In the genomic region with DNA sequence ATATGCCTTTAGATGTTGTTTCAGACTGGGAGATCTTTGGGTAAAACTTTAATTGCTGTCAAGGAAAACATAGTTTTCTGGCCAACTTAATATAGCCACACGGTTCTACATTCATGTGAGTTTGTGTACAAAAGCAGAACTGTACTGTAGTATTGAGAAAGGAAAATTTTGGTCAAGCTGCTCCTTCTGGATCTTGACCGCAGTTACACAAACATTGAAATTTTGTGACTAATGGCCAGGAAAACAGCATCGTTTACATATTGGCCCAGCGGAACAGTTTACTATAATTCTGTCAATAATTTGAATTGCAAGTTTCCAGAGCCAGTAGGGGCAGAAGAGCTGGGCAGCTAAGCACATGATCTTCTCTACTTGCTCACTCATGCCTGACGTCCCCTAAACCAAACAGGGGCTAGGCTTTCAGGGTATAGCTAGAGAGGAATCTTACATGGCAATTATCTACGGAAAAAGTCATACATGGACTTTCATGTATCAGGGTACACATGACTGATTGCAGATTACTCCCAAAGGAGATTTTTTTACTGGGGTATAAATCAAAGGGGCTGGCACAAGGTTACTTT, we compare ENCODE assay signal across 13 cellular contexts. TPM values are rescaled to one million over a fixed set of nuclear protein-coding genes. Genes with fewer than 3 reads are reported as not detected.
DNase-seq lines count a peak whose midpoint lies in the region; ATAC-seq, FAIRE-seq and TF ChIP-seq lines count a peak whose summit lies in the region.
"Had no signal": no experiment of that assay in that cellular context is flagged by ENCODE, and none has a peak within 500 bp of the region (broad histone marks: within the 10 kb centered on the region; RNA-seq: fewer than 3 reads in every experiment).

No MANE protein-coding gene starts in this region.

- H3K4ac ChIP-seq in IMR-90 (ENCODE audit: low read depth, low read length) (no peak overlapping the region), H1 (replicated peaks; ENCODE audit: insufficient read length, low read depth, low read length) (no peak overlapping the region)

- H2AK9ac ChIP-seq in IMR-90 (replicated peaks; ENCODE audit: low read depth, low read length, poor library complexity), result no peak overlapping the region

- H2BK20ac ChIP-seq in IMR-90 (ENCODE audit: low read depth, low read length) (no peak overlapping the region), H1 (ENCODE audit: low read length) (no peak overlapping the region)

- no peak overlapping the region for H2AK5ac ChIP-seq in IMR-90 (ENCODE audit: low read depth, low read length)
- H2AK5ac ChIP-seq in H1 (ENCODE audit: low read depth, low read length), result no peak overlapping the region

- dilution Hi-C loops in IMR-90 (cut with HindIII; ENCODE audit: low sequenced_read_pairs, unreplicated experiment), result no loop called here

- H3K4me3 ChIP-seq in IMR-90 (ENCODE audit: insufficient read depth, low read depth, low read length) (no peak overlapping the region), H1 (ENCODE audit: extremely low read depth in 1 of 4, insufficient read depth in 2 of 4, low read depth in 3 of 4, low read length in 4 of 4) (no peak overlapping the region)
- H3K4me3 ChIP-seq: Peyer's patch had no signal

- POLR2A ChIA-PET in IMR-90 (lab: Charles Lee; ENCODE audit: unreplicated experiment), result no interaction called here
- POLR2A ChIA-PET in H1 (lab: Charles Lee; ENCODE audit: partially characterized antibody), result no interaction called here

- H2AFZ ChIP-seq in IMR-90 (replicated peaks; ENCODE audit: low read length, poor library complexity) (no peak overlapping the region), H1 (ENCODE audit: low read length) (peak overlapping the region; percentile 11; the same call in 1 of the 2 replicates)
- H2AFZ ChIP-seq: parathyroid adenoma had no signal

- TF ChIP-seq CTCF in GM13977 (IDR thresholded peaks at IDR 0.05; ENCODE audit: extremely low read depth, insufficient read depth, missing control alignments) (peak; percentile 10), IMR-90 (conservative IDR thresholded peaks at IDR 0.05; ENCODE audit: low read depth, low read length) (no peak), H1 (IDR thresholded peaks at IDR 0.05; ENCODE audit: control extremely low read depth in 1 of 3, insufficient read depth in 1 of 3, low read depth in 1 of 3, low read length in 3 of 3) (no peak)

- H3K23me2 ChIP-seq in H1 (ENCODE audit: low read depth, low read length), result no peaks in the 10 kb centered on the region

- BruUV-seq in IMR-90 (replicated peaks; lab: Mats Ljungman, UMichigan), result no TSS peak

- H4K20me1 ChIP-seq in IMR-90 (ENCODE audit: insufficient read depth, low read length) (no peaks in the 10 kb centered on the region), H1 (replicated peaks in 1 of 2; ENCODE audit: control insufficient read depth in 1 of 2, insufficient read depth in 2 of 2, low read length in 2 of 2) (no peaks in the 10 kb centered on the region)

- no peak overlapping the region for H4K91ac ChIP-seq in IMR-90 (ENCODE audit: insufficient read depth, low read depth, low read length)
- no peak overlapping the region for H4K91ac ChIP-seq in H1 (replicated peaks; ENCODE audit: insufficient read length, low read length)

- H3K36me3 ChIP-seq in IMR-90 (ENCODE audit: control insufficient read depth, insufficient read depth, low read length) (no peaks in the 10 kb centered on the region), H1 (ENCODE audit: control insufficient read depth in 2 of 4, insufficient read depth in 4 of 4, low read length in 3 of 4) (no peaks in the 10 kb centered on the region)
- H3K36me3 ChIP-seq: Peyer's patch had no signal

- H3K27ac ChIP-seq in IMR-90 (ENCODE audit: insufficient read depth, low read length), result no peak overlapping the region
- H3K27ac ChIP-seq in H1 (ENCODE audit: low read depth, low read length), result no peak overlapping the region
- H3K27ac ChIP-seq: parathyroid adenoma, Peyer's patch, VCaP had no signal

- H3K14ac ChIP-seq in IMR-90 (replicated peaks; ENCODE audit: low read depth, low read length), result no peak overlapping the region
- no peak overlapping the region for H3K14ac ChIP-seq in H1 (ENCODE audit: insufficient read length)

- H3K9me1 ChIP-seq in IMR-90 (ENCODE audit: insufficient read depth, low read length), result no peaks in the 10 kb centered on the region; the same call in 1 of the 2 replicates

- H3K27me3 ChIP-seq in IMR-90 (ENCODE audit: control insufficient read depth, insufficient read depth, low read length), result no peaks in the 10 kb centered on the region
- no peaks in the 10 kb centered on the region for H3K27me3 ChIP-seq in H1 (replicated peaks in 1 of 4; ENCODE audit: control insufficient read depth in 3 of 4, extremely low read depth in 1 of 4, insufficient read depth in 3 of 4, low read length in 3 of 4)
- H3K27me3 ChIP-seq: Peyer's patch had no signal

- no peaks in the 10 kb centered on the region for H3K9me3 ChIP-seq in IMR-90 (ENCODE audit: control insufficient read depth, insufficient read depth, low read length)
- no peaks in the 10 kb centered on the region for H3K9me3 ChIP-seq in H1 (ENCODE audit: insufficient read depth in 2 of 2, low read depth in 1 of 2, low read length in 1 of 2)
- H3K9me3 ChIP-seq: Peyer's patch had no signal

- H3K4me2 ChIP-seq in IMR-90 (ENCODE audit: low read depth, low read length) (no peak overlapping the region), H1 (ENCODE audit: insufficient read depth in 1 of 2, low read depth in 2 of 2, low read length in 2 of 2) (no peak overlapping the region)

- H3K18ac ChIP-seq in IMR-90 (ENCODE audit: low read depth, low read length), result no peak overlapping the region
- H3K18ac ChIP-seq in H1 (ENCODE audit: extremely low read depth, low read length), result no peak overlapping the region

- intact Hi-C loops in IMR-90 (cut with micrococcal nuclease), result no loop called here
- intact Hi-C loops in posterior vena cava (cut with DNase I), result no loop called here

- no peak overlapping the region for H2BK12ac ChIP-seq in H1 (ENCODE audit: low read depth, low read length)

- H3K9ac ChIP-seq in IMR-90 (ENCODE audit: low read depth, low read length) (no peak overlapping the region), H1 (replicated peaks in 1 of 4; ENCODE audit: extremely low read depth in 1 of 4, low read depth in 3 of 4, low read length in 3 of 4) (no peak overlapping the region)
- H3K9ac ChIP-seq: parathyroid adenoma had no signal

- H3K79me1 ChIP-seq in IMR-90 (ENCODE audit: low read depth in 1 of 2, low read length in 2 of 2) (no peaks in the 10 kb centered on the region), H1 (ENCODE audit: low read depth, low read length) (no peaks in the 10 kb centered on the region)

- CTCF ChIA-PET in IMR-90 (lab: Yijun Ruan, JAX), result interaction anchor here (0.7 to 1.0 kb wide), 3 partner anchors 140 to 451 kb away, joined by 3 read pairs; no protein-coding TSS in a partner anchor
- CTCF ChIA-PET in H1 (lab: Charles Lee; ENCODE audit: partially characterized antibody), result interaction anchor here (1.0 to 1.4 kb wide), 3 partner anchors 11 to 141 kb away, joined by 3 to 6 read pairs (median 5); no protein-coding TSS in a partner anchor

- H3K23ac ChIP-seq in IMR-90 (ENCODE audit: low read depth, low read length), result no peak overlapping the region
- H3K23ac ChIP-seq in H1 (ENCODE audit: insufficient read length), result no peak overlapping the region

- TF ChIP-seq POLR2A in IMR-90 (IDR thresholded peaks at IDR 0.05; ENCODE audit: low read depth, low read length), result no peak
- no peak for TF ChIP-seq POLR2A in H1 (IDR thresholded peaks at IDR 0.05; ENCODE audit: control extremely low read depth in 1 of 2, low read depth in 2 of 2, low read length in 2 of 2)

- H3K4me1 ChIP-seq in IMR-90 (ENCODE audit: control insufficient read depth, insufficient read depth, low read length), result peaks cover 2% of the 10 kb centered on the region; the same call in 1 of the 2 replicates
- peaks cover 0 to 6% (median 0%) of the 10 kb centered on the region in 4 experiments; a peak in 2 of 7 replicates for H3K4me1 ChIP-seq in H1 (replicated peaks in 1 of 4; ENCODE audit: control insufficient read depth in 3 of 4, insufficient read depth in 4 of 4, low read length in 3 of 4)
- H3K4me1 ChIP-seq: parathyroid adenoma, Peyer's patch had no signal

- no peak overlapping the region for H2BK120ac ChIP-seq in IMR-90 (ENCODE audit: low read depth, low read length)
- no peak overlapping the region for H2BK120ac ChIP-seq in H1 (replicated peaks; ENCODE audit: low read depth, low read length)

- TF ChIP-seq RAD21 in IMR-90 (IDR thresholded peaks at IDR 0.05; ENCODE audit: low read length) (no peak), H1 (IDR thresholded peaks at IDR 0.05 in 1 of 2, conservative IDR thresholded peaks at IDR 0.05 in 1 of 2; ENCODE audit: low read depth in 2 of 2, low read length in 2 of 2) (no peak)

- H3K56ac ChIP-seq in IMR-90 (ENCODE audit: extremely low read depth, insufficient read depth, low read length) (no peak overlapping the region), H1 (replicated peaks; ENCODE audit: insufficient read length, low read depth, low read length) (no peak overlapping the region)

- peak; percentile 19 for DNase-seq in GM13977 (ENCODE audit: low spot score)
- peak; percentile 16 for DNase-seq in IMR-90
- no peak for DNase-seq in H1 (ENCODE audit: low read depth in 1 of 2, low spot score in 2 of 2)
- DNase-seq in renal cortical epithelial cell (ENCODE audit: low read depth), result peak; percentile 58
- no peak for DNase-seq in SHP77 treated with DMSO at 0.1 percent for 48 hours (lab: John Stamatoyannopoulos, UW)
- no peak for DNase-seq in T1000 (lab: John Stamatoyannopoulos, UW)
- DNase-seq in NCI-H1436 treated with DMSO at 0.1 percent for 48 hours (lab: John Stamatoyannopoulos, UW), result no peak
- no peak for DNase-seq in posterior vena cava (ENCODE audit: low spot score)
- DNase-seq: activated T-cell treated with anti-CD3 and anti-CD28 coated beads, Interleukin-2, amount 50 U/mL, for 24 hours; kidney glomerular epithelial cell; Peyer's patch had no signal

- TF ChIP-seq EP300 in H1 (IDR thresholded peaks at IDR 0.05; ENCODE audit: borderline replicate concordance in 1 of 2, low read depth in 2 of 2, low read length in 2 of 2), result no peak

- in situ Hi-C loops in GM13977 (cut with MboI; ENCODE audit: low pct_unique_long_range_greater_than_20kb, low sequenced_read_pairs, unreplicated experiment), result no loop called here
- in situ Hi-C loops in IMR-90 (cut with MboI; ENCODE audit: low sequenced_read_pairs), result no loop called here

- FAIRE-seq in H1 (lab: Jason Lieb, UNC), result no peak

- H4K5ac ChIP-seq in IMR-90 (ENCODE audit: low read depth, low read length) (no peak overlapping the region), H1 (ENCODE audit: insufficient read length, low read depth, low read length) (no peak overlapping the region)

- no peak overlapping the region for H2BK15ac ChIP-seq in IMR-90 (ENCODE audit: low read depth, low read length)
- no peak overlapping the region for H2BK15ac ChIP-seq in H1 (ENCODE audit: low read length)

- no CpG with 5 or more reads among the region's 6 CpGs for WGBS in IMR-90 (ENCODE audit: extremely low coverage in 2 of 2, insufficient read length in 1 of 2), 2 experiments
- 88% methylated on average over 6 of the region's 6 CpGs; no CpG with 5 or more reads in 1 of the 2 experiments for WGBS in H1 (ENCODE audit: extremely low coverage in 1 of 2, insufficient coverage in 1 of 2, insufficient read length in 1 of 2, insufficient replicate concordance in 2 of 2, low coverage in 1 of 2, low lambda C conversion rate in 2 of 2, missing lambda C conversion rate in 1 of 2), 2 experiments

- H2BK5ac ChIP-seq in IMR-90 (ENCODE audit: low read depth, low read length, poor library complexity, severe bottlenecking), result no peak overlapping the region
- H2BK5ac ChIP-seq in H1 (ENCODE audit: low read depth, low read length), result no peak overlapping the region

- ATAC-seq in IMR-90 (ENCODE audit: low read depth), result peak; percentile 44

- no peaks in the 10 kb centered on the region for H3K79me2 ChIP-seq in H1 (ENCODE audit: control insufficient read depth in 1 of 2, insufficient read depth in 2 of 2, low read length in 2 of 2)
- H3K79me2 ChIP-seq: parathyroid adenoma had no signal

- H4K8ac ChIP-seq in IMR-90 (ENCODE audit: low read depth in 2 of 2, low read length in 2 of 2) (no peak overlapping the region), H1 (ENCODE audit: extremely low read depth, insufficient read depth, low read length) (no peak overlapping the region)

RNA-seq across cellular contexts. Expression of a gene that starts 11.3 kb away (rescaled TPM):
- not detected in 2 replicates for total RNA-seq in IMR-90 (2012; rRNA removed)
- polyA plus RNA-seq in IMR-90 (2012; rRNA removed), result not detected in 2 replicates
- not detected in 2 replicates for polyA plus RNA-seq in IMR-90 (2012; cell fraction: cytosol; rRNA removed)
- polyA plus RNA-seq in IMR-90 (2012; cell fraction: nucleus; rRNA removed; ENCODE audit: low replicate concordance), result not detected in 2 replicates
- total RNA-seq in H1 (2021; fragmentation: NEBNext Ultra II Directional; extraction: Animal tissue kit (Norgen Biotek cat#: 25700)), result not detected in 2 replicates
- not detected in 2 replicates for polyA plus RNA-seq in H1 (2011; rRNA removed)
- not detected for polyA plus RNA-seq in H1 (2011; cell fraction: cytosol; rRNA removed)
- polyA plus RNA-seq in H1 (2011; cell fraction: nucleus; rRNA removed), result not detected
- polyA plus RNA-seq in H1 (2012, experiment 1 of 2), result 0.29 TPM in 1 of 4 replicates, not detected in the others
- 0.16 TPM for polyA plus RNA-seq in H1 (2012, experiment 2 of 2)
- polyA plus RNA-seq in H1 (2013, experiment 1 of 2), result not detected
- polyA plus RNA-seq in H1 (2013, experiment 2 of 2), result not detected
- polyA minus RNA-seq in H1 (2011; rRNA and poly(A)+ RNA removed), result not detected in 2 replicates
- not detected for polyA minus RNA-seq in H1 (2011; cell fraction: cytosol; rRNA and poly(A)+ RNA removed)
- polyA minus RNA-seq in H1 (2011; cell fraction: nucleus; rRNA and poly(A)+ RNA removed), result not detected
- total RNA-seq in renal cortical epithelial cell, result 1.0 TPM in 1 of 2 replicates, not detected in the other
- total RNA-seq in posterior vena cava, result 10 to 100 TPM; 11.3 to 16.1 TPM

RNA-seq across cellular contexts. Expression of a gene that starts 31.0 kb away (rescaled TPM):
- total RNA-seq in IMR-90 (2012; rRNA removed) (0.56 and 1.4 TPM in 2 replicates), renal cortical epithelial cell (0.35 and 0.80 TPM in 2 replicates), posterior vena cava (1,000 to 10,000 TPM; 4,815 to 5,579 TPM)
- polyA plus RNA-seq in IMR-90 (2012; rRNA removed) (1.9 and 2.7 TPM in 2 replicates), H1 (2011; rRNA removed) (not detected in 2 replicates)
- polyA plus RNA-seq in IMR-90 (2012; cell fraction: cytosol; rRNA removed), result 0.65 and 1.2 TPM in 2 replicates
- polyA plus RNA-seq in IMR-90 (2012; cell fraction: nucleus; rRNA removed; ENCODE audit: low replicate concordance), result 0.10 and 0.57 TPM in 2 replicates
- not detected in 2 replicates for total RNA-seq in H1 (2021; fragmentation: NEBNext Ultra II Directional; extraction: Animal tissue kit (Norgen Biotek cat#: 25700))
- not detected for polyA plus RNA-seq in H1 (2011; cell fraction: cytosol; rRNA removed)
- not detected for polyA plus RNA-seq in H1 (2011; cell fraction: nucleus; rRNA removed)
- not detected in 4 replicates for polyA plus RNA-seq in H1 (2012, experiment 1 of 2)
- not detected for polyA plus RNA-seq in H1 (2012, experiment 2 of 2)
- not detected for polyA plus RNA-seq in H1 (2013, experiment 1 of 2)
- not detected for polyA plus RNA-seq in H1 (2013, experiment 2 of 2)
- polyA minus RNA-seq in H1 (2011; rRNA and poly(A)+ RNA removed), result not detected in 2 replicates
- polyA minus RNA-seq in H1 (2011; cell fraction: cytosol; rRNA and poly(A)+ RNA removed), result not detected
- polyA minus RNA-seq in H1 (2011; cell fraction: nucleus; rRNA and poly(A)+ RNA removed), result not detected

RNA-seq across cellular contexts. Expression of a gene that starts 40.7 kb away (rescaled TPM):
- total RNA-seq in IMR-90 (2012; rRNA removed) (under 0.01 TPM in 2 replicates), renal cortical epithelial cell (1.0 TPM in 1 of 2 replicates, not detected in the other), posterior vena cava (1 to 10 TPM in 1 of 2 donors, under 1 TPM in 1; 0.57 to 1.4 TPM)
- polyA plus RNA-seq in IMR-90 (2012; rRNA removed) (0.07 TPM in 1 of 2 replicates, not detected in the other), H1 (2011; rRNA removed) (not detected in 2 replicates)
- not detected in 2 replicates for polyA plus RNA-seq in IMR-90 (2012; cell fraction: cytosol; rRNA removed)
- not detected in 2 replicates for polyA plus RNA-seq in IMR-90 (2012; cell fraction: nucleus; rRNA removed; ENCODE audit: low replicate concordance)
- total RNA-seq in H1 (2021; fragmentation: NEBNext Ultra II Directional; extraction: Animal tissue kit (Norgen Biotek cat#: 25700)), result not detected in 2 replicates
- not detected for polyA plus RNA-seq in H1 (2011; cell fraction: cytosol; rRNA removed)
- polyA plus RNA-seq in H1 (2011; cell fraction: nucleus; rRNA removed), result not detected
- polyA plus RNA-seq in H1 (2012, experiment 1 of 2), result 0.08 TPM in 1 of 4 replicates, not detected in the others
- polyA plus RNA-seq in H1 (2012, experiment 2 of 2), result not detected
- polyA plus RNA-seq in H1 (2013, experiment 1 of 2), result not detected
- not detected for polyA plus RNA-seq in H1 (2013, experiment 2 of 2)
- polyA minus RNA-seq in H1 (2011; rRNA and poly(A)+ RNA removed), result not detected in 2 replicates
- not detected for polyA minus RNA-seq in H1 (2011; cell fraction: cytosol; rRNA and poly(A)+ RNA removed)
- not detected for polyA minus RNA-seq in H1 (2011; cell fraction: nucleus; rRNA and poly(A)+ RNA removed)
- total RNA-seq: Peyer's patch had no signal

RNA-seq across cellular contexts. Expression of a gene that starts 51.2 kb away (rescaled TPM):
- total RNA-seq in IMR-90 (2012; rRNA removed) (1.1 TPM in 2 replicates), renal cortical epithelial cell (1.2 and 2.3 TPM in 2 replicates), posterior vena cava (under 1 TPM; 0.62 to 0.74 TPM)
- polyA plus RNA-seq in IMR-90 (2012; rRNA removed) (0.57 and 1.1 TPM in 2 replicates), H1 (2011; rRNA removed) (0.91 and 1.2 TPM in 2 replicates)
- 0.29 and 0.74 TPM in 2 replicates for polyA plus RNA-seq in IMR-90 (2012; cell fraction: cytosol; rRNA removed)
- polyA plus RNA-seq in IMR-90 (2012; cell fraction: nucleus; rRNA removed; ENCODE audit: low replicate concordance), result 0.62 and 1.1 TPM in 2 replicates
- total RNA-seq in H1 (2021; fragmentation: NEBNext Ultra II Directional; extraction: Animal tissue kit (Norgen Biotek cat#: 25700)), result 1.2 and 1.5 TPM in 2 replicates
- 1.2 TPM for polyA plus RNA-seq in H1 (2011; cell fraction: cytosol; rRNA removed)
- polyA plus RNA-seq in H1 (2011; cell fraction: nucleus; rRNA removed), result 1.4 TPM
- 0.55 to 1.5 TPM (median 0.97 TPM) in 4 replicates for polyA plus RNA-seq in H1 (2012, experiment 1 of 2)
- 0.56 TPM for polyA plus RNA-seq in H1 (2012, experiment 2 of 2)
- 1.8 TPM for polyA plus RNA-seq in H1 (2013, experiment 1 of 2)
- polyA plus RNA-seq in H1 (2013, experiment 2 of 2), result 1.6 TPM
- 0.88 and 1.0 TPM in 2 replicates for polyA minus RNA-seq in H1 (2011; rRNA and poly(A)+ RNA removed)
- polyA minus RNA-seq in H1 (2011; cell fraction: cytosol; rRNA and poly(A)+ RNA removed), result 1.1 TPM
- polyA minus RNA-seq in H1 (2011; cell fraction: nucleus; rRNA and poly(A)+ RNA removed), result 2.7 TPM

RNA-seq across cellular contexts. Expression of a gene that starts 51.4 kb away (rescaled TPM):
- total RNA-seq in IMR-90 (2012; rRNA removed) (2.5 and 3.9 TPM in 2 replicates), renal cortical epithelial cell (5.4 and 23.4 TPM in 2 replicates), posterior vena cava (10 to 100 TPM; 37.2 to 39.2 TPM)
- polyA plus RNA-seq in IMR-90 (2012; rRNA removed) (18.1 and 18.3 TPM in 2 replicates), H1 (2011; rRNA removed) (22.1 and 24.0 TPM in 2 replicates)
- polyA plus RNA-seq in IMR-90 (2012; cell fraction: cytosol; rRNA removed), result 5.3 and 7.4 TPM in 2 replicates
- polyA plus RNA-seq in IMR-90 (2012; cell fraction: nucleus; rRNA removed; ENCODE audit: low replicate concordance), result 9.1 and 17.6 TPM in 2 replicates
- total RNA-seq in H1 (2021; fragmentation: NEBNext Ultra II Directional; extraction: Animal tissue kit (Norgen Biotek cat#: 25700)), result 122 and 134 TPM in 2 replicates
- 13.6 TPM for polyA plus RNA-seq in H1 (2011; cell fraction: cytosol; rRNA removed)
- 19.4 TPM for polyA plus RNA-seq in H1 (2011; cell fraction: nucleus; rRNA removed)
- polyA plus RNA-seq in H1 (2012, experiment 1 of 2), result 48.7 to 91.9 TPM (median 53.8 TPM) in 4 replicates
- polyA plus RNA-seq in H1 (2012, experiment 2 of 2), result 29.8 TPM
- 86.1 TPM for polyA plus RNA-seq in H1 (2013, experiment 1 of 2)
- 94.0 TPM for polyA plus RNA-seq in H1 (2013, experiment 2 of 2)
- polyA minus RNA-seq in H1 (2011; rRNA and poly(A)+ RNA removed), result 17.5 and 18.9 TPM in 2 replicates
- 24.6 TPM for polyA minus RNA-seq in H1 (2011; cell fraction: cytosol; rRNA and poly(A)+ RNA removed)
- polyA minus RNA-seq in H1 (2011; cell fraction: nucleus; rRNA and poly(A)+ RNA removed), result 23.2 TPM

Comparison
In these comparisons a context has a peak if more than half of its experiments do, and no peak if none do; other contexts are left out.
1. DNase-seq: peak in GM13977 (single experiment), IMR-90 (single experiment) and renal cortical epithelial cell (single experiment); none in H1 (0 of 2), SHP77 treated with DMSO at 0.1 percent for 48 hours (single experiment), T1000 (single experiment), NCI-H1436 treated with DMSO at 0.1 percent for 48 hours (single experiment) and posterior vena cava (single experiment).
2. RNA of a gene that starts 31.0 kb away (total RNA-seq): 4,815 to 5,579 TPM in posterior vena cava; 0.56 to 1.4 TPM in IMR-90, 0.35 to 0.80 TPM in renal cortical epithelial cell and not detected in H1; every median in the first group is over 1,000 times any median in the second.